30 cellular contexts compared by ENCODE assay signal in the genomic region with DNA sequence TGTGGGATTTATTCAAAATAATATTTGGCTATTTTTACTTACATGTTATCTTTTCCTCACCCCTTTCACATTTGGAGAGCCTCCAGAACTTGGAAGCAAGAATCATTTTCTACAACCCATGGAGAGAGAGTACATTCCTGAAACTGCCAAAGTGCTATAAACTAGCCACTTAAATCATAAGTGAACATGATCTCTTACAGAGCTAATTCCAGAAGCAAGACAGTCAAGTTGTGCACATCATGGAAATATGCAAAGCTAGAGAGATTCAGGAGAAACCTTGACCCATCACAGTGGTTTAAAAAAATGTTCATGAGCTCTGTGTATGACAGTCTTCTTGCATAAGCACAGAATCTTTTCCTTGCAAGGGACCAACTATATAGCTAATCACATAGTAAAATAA.
"Had no signal": no experiment of that assay in that cellular context is flagged by ENCODE, and none has a peak within 500 bp of the region (broad histone marks: within the 10 kb centered on the region; RNA-seq: fewer than 3 reads in every experiment).

No MANE protein-coding gene starts in this region.

- H3K4me1 Mint-ChIP-seq: activated CD4-positive, alpha-beta T cell treated with anti-CD3 and anti-CD28 coated beads, Interleukin-2, amount 10 ng/mL, durations not matched to agents 24 days and 14 days; activated naive CD8-positive, alpha-beta T cell treated with anti-CD3 and anti-CD28 coated beads for 36 hours; activated T-helper 17 cell treated with anti-CD3 and anti-CD28 coated beads, Interleukin-2, amount 50 U/mL, for 72 hours had no signal

- H3K4me3 ChIP-seq: ascending aorta, cardiac muscle cell had no signal

- H3K4me3 Mint-ChIP-seq: activated CD4-positive, alpha-beta T cell treated with anti-CD3 and anti-CD28 coated beads, Interleukin-2, amount 10 ng/mL, durations not matched to agents 24 days and 14 days; activated CD8-positive, alpha-beta T cell treated with anti-CD3 and anti-CD28 coated beads for 36 hours; activated naive CD8-positive, alpha-beta T cell treated with anti-CD3 and anti-CD28 coated beads for 36 hours; activated T-cell treated with anti-CD3 and anti-CD28 coated beads, Interleukin-2, amount 50 U/mL, for 72 hours; activated T-helper 17 cell treated with anti-CD3 and anti-CD28 coated beads, Interleukin-2, amount 50 U/mL, for 72 hours; T-helper 1 cell treated with Interleukin-12 subunit alpha and Interleukin-12 subunit beta and Interleukin-4 antibody, amounts not matched to agents 30 μg/mL and 1 μg/mL, for 36 hours; T-helper 2 cell treated with Interferon-gamma antibody and Interleukin-4, amounts not matched to agents 5 μg/mL and 100 μg/mL, for 36 hours had no signal

- DNase-seq: activated CD4-positive, alpha-beta T cell treated with anti-CD3 and anti-CD28 coated beads, Interleukin-2, amount 10 ng/mL, durations not matched to agents 24 days and 14 days; activated CD4-positive, alpha-beta T cell treated with anti-CD3 and anti-CD28 coated beads, Interleukin-2, amount 50 U/mL, for 4 hours; activated CD8-positive, alpha-beta T cell treated with anti-CD3 and anti-CD28 coated beads for 36 hours; activated effector memory CD4-positive, alpha-beta T cell treated with anti-CD3 and anti-CD28 coated beads, Interleukin-2, amount 50 U/mL, for 16 hours; activated naive CD4-positive, alpha-beta T cell; activated naive CD4-positive, alpha-beta T cell treated with anti-CD3 and anti-CD28 coated beads, Interleukin-2, amount 50 U/mL, for 16 hours; activated naive CD8-positive, alpha-beta T cell treated with anti-CD3 and anti-CD28 coated beads for 36 hours; activated T-cell treated with anti-CD3 and anti-CD28 coated beads, Interleukin-2, amount 50 U/mL, for 1 hour; activated T-cell treated with anti-CD3 and anti-CD28 coated beads, Interleukin-2, amount 50 U/mL, for 72 hours; amygdala; MM.1S; MV-4-11; NCI-H1092; NCI-H1436 treated with DMSO at 0.1 percent for 48 hours; NCI-H187; NCI-H2081; NCI-H2171 treated with DMSO at 0.1 percent for 48 hours; NCI-H2227 treated with DMSO at 0.1 percent for 48 hours; NCI-H510A; NCI-H526; NCI-H748 treated with DMSO at 0.1 percent for 48 hours; NK-92 treated with Interleukin-12 subunit alpha and Interleukin-12 subunit beta, amount 100 ng/mL, for 24 hours; OCI-M1; Right ventricle myocardium superior had no signal

- H3K27ac Mint-ChIP-seq: activated CD4-positive, alpha-beta T cell treated with anti-CD3 and anti-CD28 coated beads, Interleukin-2, amount 10 ng/mL, durations not matched to agents 24 days and 14 days; activated CD8-positive, alpha-beta T cell treated with anti-CD3 and anti-CD28 coated beads for 36 hours; activated naive CD8-positive, alpha-beta T cell treated with anti-CD3 and anti-CD28 coated beads for 36 hours; activated T-cell treated with anti-CD3 and anti-CD28 coated beads, Interleukin-2, amount 50 U/mL, for 72 hours; activated T-helper 17 cell treated with anti-CD3 and anti-CD28 coated beads, Interleukin-2, amount 50 U/mL, for 72 hours; T-helper 1 cell treated with Interleukin-12 subunit alpha and Interleukin-12 subunit beta and Interleukin-4 antibody, amounts not matched to agents 30 μg/mL and 1 μg/mL, for 36 hours; T-helper 2 cell treated with Interferon-gamma antibody and Interleukin-4, amounts not matched to agents 5 μg/mL and 100 μg/mL, for 36 hours had no signal

- H3K27me3 Mint-ChIP-seq: activated CD4-positive, alpha-beta T cell treated with anti-CD3 and anti-CD28 coated beads, Interleukin-2, amount 10 ng/mL, durations not matched to agents 24 days and 14 days; activated CD8-positive, alpha-beta T cell treated with anti-CD3 and anti-CD28 coated beads for 36 hours; activated naive CD8-positive, alpha-beta T cell treated with anti-CD3 and anti-CD28 coated beads for 36 hours; activated T-helper 17 cell treated with anti-CD3 and anti-CD28 coated beads, Interleukin-2, amount 50 U/mL, for 72 hours had no signal

- FAIRE-seq: TTC549 had no signal

- H3K9me3 Mint-ChIP-seq: activated CD4-positive, alpha-beta T cell treated with anti-CD3 and anti-CD28 coated beads, Interleukin-2, amount 10 ng/mL, durations not matched to agents 24 days and 14 days; activated naive CD8-positive, alpha-beta T cell treated with anti-CD3 and anti-CD28 coated beads for 36 hours had no signal

- H3K36me3 Mint-ChIP-seq: activated naive CD8-positive, alpha-beta T cell treated with anti-CD3 and anti-CD28 coated beads for 36 hours had no signal
